In genomic region chrX:48003758-48004457, GRCh38 we compare ENCODE assay signal across 8 cellular contexts. TPM values are rescaled to one million over a fixed set of nuclear protein-coding genes. Genes with fewer than 3 reads are reported as not detected.
DNase-seq lines count a peak whose midpoint lies in the region; ATAC-seq and TF ChIP-seq lines count a peak whose summit lies in the region.

Gene ZNF182, minus strand, starts transcription at chrX:48003989. Its CDS starts 1,380 bp downstream, at chrX:48002609.

- ATAC-seq in HG03378 (IDR thresholded peaks at IDR 0.05; ENCODE audit: unreplicated experiment) = peak; percentile 85
- peak; percentile 95 for ATAC-seq in activated CD4-positive, alpha-beta T cell treated with anti-CD3 and anti-CD28 coated beads for 36 hours

- DNase-seq in Ammon's horn (ENCODE audit: low spot score) (peak; percentile 90), NCI-H510A treated with DMSO at 0.1 percent for 48 hours (lab: John Stamatoyannopoulos, UW) (peak; percentile 88), choroid plexus epithelial cell (ENCODE audit: low read depth) (peak; percentile 84), kidney tubule cell (ENCODE audit: low spot score) (peak; percentile 92)
- peak; percentile 94 for DNase-seq in activated CD4-positive, alpha-beta T cell treated with anti-CD3 and anti-CD28 coated beads for 36 hours
- DNase-seq in stimulated activated CD4-positive, alpha-beta T cell treated with anti-CD3 and anti-CD28 coated beads, Interleukin-15, amount 100 ng/mL, for 48 hours (ENCODE audit: low read depth in 2 of 2) = peak; percentile 84

- H3K27ac Mint-ChIP-seq in activated CD4-positive, alpha-beta T cell treated with anti-CD3 and anti-CD28 coated beads for 36 hours = peak within 1 kb of the TSS; percentile 100

- peak within 1 kb of the TSS; percentile 97 for H3K4me3 Mint-ChIP-seq in activated CD4-positive, alpha-beta T cell treated with anti-CD3 and anti-CD28 coated beads for 36 hours

- H3K4me3 ChIP-seq in choroid plexus epithelial cell (ENCODE audit: low read depth, low read length) = peak within 1 kb of the TSS; percentile 75

- CTCF ChIA-PET in activated CD4-positive, alpha-beta T cell treated with anti-CD3 and anti-CD28 coated beads for 36 hours (lab: Charles Lee) = no interaction called here

- POLR2A ChIA-PET in activated CD4-positive, alpha-beta T cell treated with anti-CD3 and anti-CD28 coated beads for 36 hours (lab: Charles Lee) = no interaction called here

- no peak for TF ChIP-seq CTCF in choroid plexus epithelial cell (conservative IDR thresholded peaks at IDR 0.05; ENCODE audit: low read depth, low read length)

- H3K27me3 Mint-ChIP-seq in activated CD4-positive, alpha-beta T cell treated with anti-CD3 and anti-CD28 coated beads for 36 hours = no peaks in the 10 kb centered on the region

- TF ChIP-seq POLR2A in GM19193 (IDR thresholded peaks at IDR 0.05; ENCODE audit: extremely low read depth, insufficient read depth, insufficient read length) = peak; percentile 83

- no peaks in the 10 kb centered on the region for H3K9me3 Mint-ChIP-seq in activated CD4-positive, alpha-beta T cell treated with anti-CD3 and anti-CD28 coated beads for 36 hours (ENCODE audit: low read depth)

- H3K36me3 Mint-ChIP-seq in activated CD4-positive, alpha-beta T cell treated with anti-CD3 and anti-CD28 coated beads for 36 hours (ENCODE audit: low read depth) = peaks cover 25% of the 10 kb centered on the region

- H3K4me1 Mint-ChIP-seq in activated CD4-positive, alpha-beta T cell treated with anti-CD3 and anti-CD28 coated beads for 36 hours = peaks cover 25% of the 10 kb centered on the region

- intact Hi-C loops in activated CD4-positive, alpha-beta T cell treated with anti-CD3 and anti-CD28 coated beads for 36 hours (cut with DNase I, micrococcal nuclease) = loop anchor here in 1 of 2 experiments (5.0 kb wide), 1 partner anchor 422 kb away; the partner anchor contains the start of gene TIMP1

RNA-seq across cellular contexts. Expression of gene ZNF182, which starts in this region (rescaled TPM):
- 1 to 10 TPM; 8.0 to 9.3 TPM for total RNA-seq in activated CD4-positive, alpha-beta T cell treated with anti-CD3 and anti-CD28 coated beads for 36 hours

Comparison
In these comparisons a context has a peak if more than half of its experiments do, and no peak if none do; other contexts are left out.
1. Peak in every context shown above with its lines: DNase-seq, ATAC-seq and H3K4me3 ChIP-seq.